24 cellular contexts compared by ENCODE assay signal in the genomic region with DNA sequence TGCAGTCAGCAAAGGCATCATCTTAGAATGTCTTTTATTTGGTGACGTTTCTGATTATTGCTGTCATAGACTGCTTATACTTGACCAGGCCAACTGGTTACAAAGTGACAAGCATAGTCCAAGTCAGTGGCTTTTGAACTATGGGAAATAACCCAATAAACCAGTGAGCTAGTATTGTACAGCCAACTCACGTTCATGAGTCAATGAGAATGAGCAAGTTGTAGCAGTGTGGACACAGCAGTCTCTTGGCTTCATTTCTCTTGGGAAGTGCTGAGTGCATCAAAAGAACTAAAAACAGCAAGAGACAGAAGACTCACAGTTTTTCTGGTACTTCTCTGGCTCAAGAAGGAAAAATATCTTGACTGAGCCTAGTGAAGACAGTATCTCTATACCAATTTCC. TPM values are rescaled to one million over a fixed set of nuclear protein-coding genes. Genes with fewer than 3 reads are reported as not detected.
"Had no signal": no experiment of that assay in that cellular context is flagged by ENCODE, and none has a peak within 500 bp of the region (broad histone marks: within the 10 kb centered on the region; RNA-seq: fewer than 3 reads in every experiment).

No MANE protein-coding gene starts in this region.

- H3K4me1 Mint-ChIP-seq: activated CD4-positive, alpha-beta T cell treated with anti-CD3 and anti-CD28 coated beads, Interleukin-2, amount 10 ng/mL, durations not matched to agents 24 days and 14 days; stimulated activated effector memory CD8-positive, alpha-beta T cell treated with anti-CD3 and anti-CD28 coated beads, Interleukin-12 subunit alpha, Interleukin-12 subunit beta, amount 100 ng/mL, for 72 hours had no signal

- H3K9me3 ChIP-seq: esophagus squamous epithelium, lower lobe of right lung, right lobe of liver, stomach, thoracic aorta had no signal

- H3K9me3 Mint-ChIP-seq: activated CD4-positive, alpha-beta T cell treated with anti-CD3 and anti-CD28 coated beads, Interleukin-2, amount 10 ng/mL, durations not matched to agents 24 days and 14 days; activated naive CD4-positive, alpha-beta T cell treated with anti-CD3 and anti-CD28 coated beads for 36 hours; activated T-cell treated with anti-CD3 and anti-CD28 coated beads, Interleukin-2, amount 50 U/mL, for 24 hours; stimulated activated effector memory CD8-positive, alpha-beta T cell treated with anti-CD3 and anti-CD28 coated beads, Interleukin-12 subunit alpha, Interleukin-12 subunit beta, amount 100 ng/mL, for 72 hours had no signal

- ATAC-seq: activated CD8-positive, alpha-beta T cell treated with anti-CD3 and anti-CD28 coated beads, Interleukin-2, amount 10 ng/mL, durations not matched to agents 7 days and 5 days; left cardiac atrium; lower lobe of right lung; SK-N-SH treated with all-trans-retinoic acid at 6 μM for 48 hours; stimulated activated effector memory CD8-positive, alpha-beta T cell treated with anti-CD3 and anti-CD28 coated beads, Interleukin-12 subunit alpha, Interleukin-12 subunit beta, amount 100 ng/mL, for 72 hours had no signal

- DNase-seq: activated CD4-positive, alpha-beta T cell treated with anti-CD3 and anti-CD28 coated beads, Interleukin-2, amount 10 ng/mL, durations not matched to agents 24 days and 14 days; activated CD8-positive, alpha-beta T cell treated with anti-CD3 and anti-CD28 coated beads, Interleukin-2, amount 10 ng/mL, durations not matched to agents 7 days and 5 days; activated naive CD4-positive, alpha-beta T cell treated with anti-CD3 and anti-CD28 coated beads for 36 hours; activated T-cell treated with anti-CD3 and anti-CD28 coated beads, Interleukin-2, amount 50 U/mL, for 24 hours; anterior cingulate cortex; cerebellar nuclear complex; effector CD8-positive, alpha-beta T cell; esophagus squamous epithelium; foreskin fibroblast; left cardiac atrium; lower lobe of right lung; midbrain; occipital lobe; stimulated activated CD4-positive, alpha-beta T cell treated with anti-CD3 and anti-CD28 coated beads, Interleukin-4, amount 100 ng/mL, for 24 hours; stomach; T-helper 1 cell; T-helper 9 cell had no signal

- H3K4me3 ChIP-seq: esophagus squamous epithelium, hepatocyte, lower lobe of right lung, right lobe of liver, smooth muscle cell, stomach, thoracic aorta had no signal

- H3K4me1 ChIP-seq: right lobe of liver had no signal

- H3K27me3 ChIP-seq: esophagus squamous epithelium, hepatocyte, right lobe of liver, stomach had no signal

- H3K27ac Mint-ChIP-seq: activated CD4-positive, alpha-beta T cell treated with anti-CD3 and anti-CD28 coated beads, Interleukin-2, amount 10 ng/mL, durations not matched to agents 24 days and 14 days; activated CD8-positive, alpha-beta T cell treated with anti-CD3 and anti-CD28 coated beads, Interleukin-2, amount 10 ng/mL, durations not matched to agents 7 days and 5 days; activated naive CD4-positive, alpha-beta T cell treated with anti-CD3 and anti-CD28 coated beads for 36 hours; activated T-cell treated with anti-CD3 and anti-CD28 coated beads, Interleukin-2, amount 50 U/mL, for 24 hours; dendritic cell treated with granulocyte-macrophage colony-stimulating factor and Interleukin-4, amounts not matched to agents 40 ng/mL and 50 ng/mL, for 4 days; stimulated activated effector memory CD8-positive, alpha-beta T cell treated with anti-CD3 and anti-CD28 coated beads, Interleukin-12 subunit alpha, Interleukin-12 subunit beta, amount 100 ng/mL, for 72 hours had no signal

- H3K27ac ChIP-seq: esophagus squamous epithelium, hepatocyte, lower lobe of right lung, right lobe of liver, stomach, thoracic aorta had no signal

- H3K4me2 ChIP-seq: hepatocyte, smooth muscle cell had no signal

- H3K79me2 ChIP-seq: hepatocyte had no signal

- H3K27me3 Mint-ChIP-seq: activated CD4-positive, alpha-beta T cell treated with anti-CD3 and anti-CD28 coated beads, Interleukin-2, amount 10 ng/mL, durations not matched to agents 24 days and 14 days; activated T-cell treated with anti-CD3 and anti-CD28 coated beads, Interleukin-2, amount 50 U/mL, for 24 hours; dendritic cell treated with granulocyte-macrophage colony-stimulating factor and Interleukin-4, amounts not matched to agents 40 ng/mL and 50 ng/mL, for 4 days had no signal

- H2AFZ ChIP-seq: hepatocyte had no signal

- H3K4me3 Mint-ChIP-seq: activated CD4-positive, alpha-beta T cell treated with anti-CD3 and anti-CD28 coated beads, Interleukin-2, amount 10 ng/mL, durations not matched to agents 24 days and 14 days; activated CD8-positive, alpha-beta T cell treated with anti-CD3 and anti-CD28 coated beads, Interleukin-2, amount 10 ng/mL, durations not matched to agents 7 days and 5 days; activated naive CD4-positive, alpha-beta T cell treated with anti-CD3 and anti-CD28 coated beads for 36 hours; activated T-cell treated with anti-CD3 and anti-CD28 coated beads, Interleukin-2, amount 50 U/mL, for 24 hours; dendritic cell treated with granulocyte-macrophage colony-stimulating factor and Interleukin-4, amounts not matched to agents 40 ng/mL and 50 ng/mL, for 4 days; stimulated activated effector memory CD8-positive, alpha-beta T cell treated with anti-CD3 and anti-CD28 coated beads, Interleukin-12 subunit alpha, Interleukin-12 subunit beta, amount 100 ng/mL, for 72 hours had no signal

RNA-seq across cellular contexts. Expression of a gene that starts 36.9 kb away (rescaled TPM):
- total RNA-seq: activated CD8-positive, alpha-beta T cell treated with anti-CD3 and anti-CD28 coated beads, Interleukin-2, amount 10 ng/mL, durations not matched to agents 7 days and 5 days had no signal
